ENCODE assay signal across 9 cellular contexts in genomic region chr10:76902949-76903348, GRCh38.
A peak's percentile ranks its signal among the peaks of the same experiment; 100 is the strongest.
DNase-seq lines count a peak whose midpoint lies in the region; ATAC-seq and TF ChIP-seq lines count a peak whose summit lies in the region.
"Had no signal": no experiment of that assay in that cellular context is flagged by ENCODE, and none has a peak within 500 bp of the region (broad histone marks: within the 10 kb centered on the region; RNA-seq: fewer than 3 reads in every experiment).

No MANE protein-coding gene starts in this region.

- no peak overlapping the region for H3K4me2 ChIP-seq in Karpas-422 (ENCODE audit: low read depth, low read length, poor library complexity, severe bottlenecking)

- H3K79me2 ChIP-seq in Karpas-422 (ENCODE audit: low read length): no peaks in the 10 kb centered on the region

- H3K4me1 ChIP-seq in Karpas-422 (ENCODE audit: low read length) (no peaks in the 10 kb centered on the region), lung (ENCODE audit: control insufficient read depth in 2 of 2, insufficient read depth in 2 of 2, low read length in 2 of 2) (peaks cover 0 to 1% of the 10 kb centered on the region in 2 donors), spleen (peaks cover 0 to 3% (median 0%) of the 10 kb centered on the region in 6 donors)

- H3K27ac ChIP-seq in Karpas-422 (ENCODE audit: low read length) (no peak overlapping the region), lung (ENCODE audit: low read depth in 1 of 2, low read length in 1 of 2) (no peak overlapping the region), spleen (no peak overlapping the region)

- DNase-seq in Daoy (ENCODE audit: low read depth) (peak; percentile 25), Karpas-422 (peak; percentile 71), astrocyte of the cerebellum (ENCODE audit: low read depth) (no peak), lung (ENCODE audit: low spot score) (peak; percentile 31), pons (ENCODE audit: low spot score) (no peak), spleen (no peak), NCI-H2081 treated with DMSO at 0.1 percent for 48 hours (lab: John Stamatoyannopoulos, UW) (no peak), NCI-H1694 (lab: John Stamatoyannopoulos, UW) (no peak)
- DNase-seq: SHP77 treated with DMSO at 0.1 percent for 48 hours had no signal

- intact Hi-C loops in spleen (cut with DNase I; ENCODE audit: low total_unique reads): no loop called here

- no peak for ATAC-seq in lung (ENCODE audit: insufficient read depth, low FRiP score)

- 69 to 85% methylated on average over 10 of the region's 10 CpGs for WGBS in lung, 2 donors
- 75 to 86% (median 81%) methylated on average over 10 of the region's 10 CpGs for WGBS in spleen, 5 donors

- no peaks in the 10 kb centered on the region for H3K27me3 ChIP-seq in Karpas-422 (ENCODE audit: low read length)
- H3K27me3 ChIP-seq in lung (ENCODE audit: control insufficient read depth, insufficient read depth): peaks cover 3% of the 10 kb centered on the region
- no peaks in the 10 kb centered on the region for H3K27me3 ChIP-seq in spleen (replicated peaks in 1 of 7)

- H4K20me1 ChIP-seq in Karpas-422 (ENCODE audit: insufficient read depth, low read depth, low read length): no peaks in the 10 kb centered on the region

- no peak for TF ChIP-seq POLR2A in spleen (IDR thresholded peaks at IDR 0.05)

- no peak overlapping the region for H2AFZ ChIP-seq in Karpas-422 (ENCODE audit: low read length)

- H3K9me3 ChIP-seq in Karpas-422 (ENCODE audit: low read length) (no peaks in the 10 kb centered on the region), lung (ENCODE audit: control insufficient read depth in 2 of 2, insufficient read depth in 1 of 2, low read length in 1 of 2) (peaks cover 0 to 3% of the 10 kb centered on the region in 2 donors), spleen (no peaks in the 10 kb centered on the region)

- H3K4me3 ChIP-seq in Karpas-422 (ENCODE audit: low read length): no peak overlapping the region
- H3K4me3 ChIP-seq in astrocyte of the cerebellum (ENCODE audit: low read depth, low read length): no peak overlapping the region
- no peak overlapping the region for H3K4me3 ChIP-seq in lung
- no peak overlapping the region for H3K4me3 ChIP-seq in spleen

- H3K36me3 ChIP-seq in Karpas-422 (ENCODE audit: insufficient read depth, low read length) (no peaks in the 10 kb centered on the region), lung (ENCODE audit: control insufficient read depth in 2 of 2, insufficient read depth in 2 of 2, low read length in 2 of 2) (no peaks in the 10 kb centered on the region), spleen (no peaks in the 10 kb centered on the region)

- H3K9me2 ChIP-seq in Karpas-422 (replicated peaks; ENCODE audit: insufficient read depth, low read length): no peaks in the 10 kb centered on the region

- in situ Hi-C loops in astrocyte of the cerebellum (cut with HindIII; ENCODE audit: low sequenced_read_pairs): loop anchor here (10.0 kb wide), 1 partner anchor 968 kb away; no protein-coding TSS in a partner anchor

- H3K9ac ChIP-seq in Karpas-422 (ENCODE audit: low read length): no peak overlapping the region

- TF ChIP-seq CTCF in astrocyte of the cerebellum (IDR thresholded peaks at IDR 0.05; ENCODE audit: low read depth, low read length, missing control alignments): peak; percentile 25
- TF ChIP-seq CTCF in lung (IDR thresholded peaks at IDR 0.05; ENCODE audit: control extremely low read depth, extremely low read depth): no peak
- TF ChIP-seq CTCF in spleen (IDR thresholded peaks at IDR 0.05 in 8 of 11, conservative IDR thresholded peaks at IDR 0.05 in 3 of 11): no peak

Comparison
In these comparisons a context has a peak if more than half of its experiments do, and no peak if none do; other contexts are left out.
1. DNase-seq: peak in Daoy (single experiment), Karpas-422 (single experiment) and lung (single experiment); none in astrocyte of the cerebellum (single experiment), pons (single experiment), spleen (single experiment), NCI-H2081 treated with DMSO at 0.1 percent for 48 hours (single experiment) and NCI-H1694 (single experiment).